Comparison of ENCODE assay signal across 23 cellular contexts in genomic region chr5:177594071-177594470, GRCh38. TPM values are rescaled to one million over a fixed set of nuclear protein-coding genes. Genes with fewer than 3 reads are reported as not detected.
DNase-seq lines count a peak whose midpoint lies in the region; ATAC-seq and TF ChIP-seq lines count a peak whose summit lies in the region.
"Had no signal": no experiment of that assay in that cellular context is flagged by ENCODE, and none has a peak within 500 bp of the region (broad histone marks: within the 10 kb centered on the region; RNA-seq: fewer than 3 reads in every experiment).

No MANE protein-coding gene starts in this region.

- peaks cover 4% of the 10 kb centered on the region; the same call in 1 of the 2 replicates for H3K27me3 ChIP-seq in SK-N-SH (ENCODE audit: insufficient read depth)
- H3K27me3 ChIP-seq in CD4-positive, alpha-beta T cell (ENCODE audit: control insufficient read depth, insufficient read depth, low read length), result no peaks in the 10 kb centered on the region
- H3K27me3 ChIP-seq: pancreas had no signal

- H3K27me3 Mint-ChIP-seq in CD4-positive, alpha-beta T cell, result peaks cover 15% of the 10 kb centered on the region
- H3K27me3 Mint-ChIP-seq in activated T-helper 1 cell treated with anti-CD3 and anti-CD28 coated beads, Interleukin-12 subunit alpha, Interleukin-12 subunit beta, Interleukin-2, Interleukin-4 antibody, amounts not matched to agents 30 ng/mL and 10 ng/mL and 1 ng/mL, durations not matched to agents 14 hours and 24 hours and 36 hours (ENCODE audit: insufficient read depth), result peaks cover 12% of the 10 kb centered on the region
- peaks cover 28% of the 10 kb centered on the region for H3K27me3 Mint-ChIP-seq in nephron (ENCODE audit: low read depth)
- peaks cover 5% of the 10 kb centered on the region for H3K27me3 Mint-ChIP-seq in activated CD4-positive, alpha-beta T cell treated with anti-CD3 and anti-CD28 coated beads for 36 hours

- peak overlapping the region; percentile 77; the same call in 1 of the 2 replicates for H3K4me2 ChIP-seq in SK-N-SH

- no peak overlapping the region for H3K27ac ChIP-seq in SK-N-SH (ENCODE audit: low read depth in 2 of 2, low read length in 1 of 2)
- no peak overlapping the region for H3K27ac ChIP-seq in CD4-positive, alpha-beta T cell (ENCODE audit: low read depth, low read length)
- H3K27ac ChIP-seq: 22Rv1, esophagus muscularis mucosa, pancreas, tibial artery had no signal

- H3K79me2 ChIP-seq in SK-N-SH (ENCODE audit: insufficient read depth), result peaks cover 24% of the 10 kb centered on the region

- TF ChIP-seq CTCF in SK-N-SH (IDR thresholded peaks at IDR 0.05) (no peak), nephron (IDR thresholded peaks at IDR 0.05; ENCODE audit: unreplicated experiment in 3 of 3) (no peak)
- TF ChIP-seq CTCF in CD4-positive, alpha-beta T cell (IDR thresholded peaks at IDR 0.05), result no peak

- whole genome bisulfite sequencing in SK-N-SH (ENCODE audit: low lambda C conversion rate), result 90% methylated on average over 8 of the region's 8 CpGs

- H3K36me3 ChIP-seq in SK-N-SH (replicated peaks in 1 of 2; ENCODE audit: control insufficient read depth in 1 of 2, insufficient read depth in 2 of 2, low read length in 1 of 2), result peaks cover 34 to 41% of the 10 kb centered on the region in 2 experiments

- H3K9ac ChIP-seq in SK-N-SH, result no peak overlapping the region

- DNase-seq in SK-N-SH (no peak), NCI-H1436 (lab: John Stamatoyannopoulos, UW) (no peak)
- DNase-seq in CD4-positive, alpha-beta T cell, result no peak
- no peak for DNase-seq in activated T-helper 1 cell treated with anti-CD3 and anti-CD28 coated beads, Interleukin-12 subunit alpha, Interleukin-12 subunit beta, Interleukin-2, Interleukin-4 antibody, amounts not matched to agents 30 ng/mL and 10 ng/mL and 1 ng/mL, durations not matched to agents 14 hours and 24 hours and 36 hours (ENCODE audit: low spot score)
- no peak for DNase-seq in activated CD4-positive, alpha-beta T cell treated with anti-CD3 and anti-CD28 coated beads for 36 hours
- DNase-seq: activated CD4-positive, alpha-beta T cell treated with anti-CD3 and anti-CD28 coated beads for 4 hours; activated CD8-positive, alpha-beta memory T cell treated with anti-CD3 and anti-CD28 coated beads, Interleukin-2, amount 10 ng/mL, durations not matched to agents 7 days and 5 days; activated gamma-delta T cell treated with Interleukin-2 at 50 U/mL for 16 hours; AML-193; effector CD8-positive, alpha-beta T cell; mesenchymal stem cell; naive thymus-derived CD4-positive, alpha-beta T cell; right cardiac atrium; stimulated activated naive CD4-positive, alpha-beta T cell; SW 1271 had no signal

- no peak for TF ChIP-seq EP300 in SK-N-SH (IDR thresholded peaks at IDR 0.05; ENCODE audit: borderline replicate concordance in 1 of 2, low read depth in 1 of 2, low read length in 1 of 2)

- POLR2A ChIA-PET in SK-N-SH (lab: Yijun Ruan, JAX), result no interaction called here
- POLR2A ChIA-PET in CD4-positive, alpha-beta T cell (lab: Charles Lee), result no interaction called here
- POLR2A ChIA-PET in activated CD4-positive, alpha-beta T cell treated with anti-CD3 and anti-CD28 coated beads for 36 hours (lab: Charles Lee), result no interaction called here

- H3K9me3 Mint-ChIP-seq in CD4-positive, alpha-beta T cell, result no peaks in the 10 kb centered on the region
- H3K9me3 Mint-ChIP-seq in activated T-helper 1 cell treated with anti-CD3 and anti-CD28 coated beads, Interleukin-12 subunit alpha, Interleukin-12 subunit beta, Interleukin-2, Interleukin-4 antibody, amounts not matched to agents 30 ng/mL and 10 ng/mL and 1 ng/mL, durations not matched to agents 14 hours and 24 hours and 36 hours, result no peaks in the 10 kb centered on the region
- H3K9me3 Mint-ChIP-seq in nephron, result no peaks in the 10 kb centered on the region
- H3K9me3 Mint-ChIP-seq in activated CD4-positive, alpha-beta T cell treated with anti-CD3 and anti-CD28 coated beads for 36 hours (ENCODE audit: low read depth), result no peaks in the 10 kb centered on the region

- H3K4me1 ChIP-seq in SK-N-SH (ENCODE audit: control insufficient read depth in 1 of 2, insufficient read depth in 2 of 2, low read depth in 1 of 2, low read length in 1 of 2), result peaks cover 7 to 9% of the 10 kb centered on the region in 2 experiments; a peak in 2 of 4 replicates

- no peak overlapping the region for H3K27ac Mint-ChIP-seq in CD4-positive, alpha-beta T cell
- H3K27ac Mint-ChIP-seq in activated T-helper 1 cell treated with anti-CD3 and anti-CD28 coated beads, Interleukin-12 subunit alpha, Interleukin-12 subunit beta, Interleukin-2, Interleukin-4 antibody, amounts not matched to agents 30 ng/mL and 10 ng/mL and 1 ng/mL, durations not matched to agents 14 hours and 24 hours and 36 hours, result no peak overlapping the region
- H3K27ac Mint-ChIP-seq in nephron, result no peak overlapping the region
- H3K27ac Mint-ChIP-seq in activated CD4-positive, alpha-beta T cell treated with anti-CD3 and anti-CD28 coated beads for 36 hours, result no peak overlapping the region

- H3K4me1 Mint-ChIP-seq in CD4-positive, alpha-beta T cell (ENCODE audit: low read depth), result peaks cover 40% of the 10 kb centered on the region
- H3K4me1 Mint-ChIP-seq in activated T-helper 1 cell treated with anti-CD3 and anti-CD28 coated beads, Interleukin-12 subunit alpha, Interleukin-12 subunit beta, Interleukin-2, Interleukin-4 antibody, amounts not matched to agents 30 ng/mL and 10 ng/mL and 1 ng/mL, durations not matched to agents 14 hours and 24 hours and 36 hours (ENCODE audit: low read depth), result peaks cover 38% of the 10 kb centered on the region
- H3K4me1 Mint-ChIP-seq in nephron, result peaks cover 24% of the 10 kb centered on the region
- peaks cover 31% of the 10 kb centered on the region for H3K4me1 Mint-ChIP-seq in activated CD4-positive, alpha-beta T cell treated with anti-CD3 and anti-CD28 coated beads for 36 hours

- H3K4me3 Mint-ChIP-seq in CD4-positive, alpha-beta T cell, result peak overlapping the region; percentile 100
- peak overlapping the region; percentile 19 for H3K4me3 Mint-ChIP-seq in activated T-helper 1 cell treated with anti-CD3 and anti-CD28 coated beads, Interleukin-12 subunit alpha, Interleukin-12 subunit beta, Interleukin-2, Interleukin-4 antibody, amounts not matched to agents 30 ng/mL and 10 ng/mL and 1 ng/mL, durations not matched to agents 14 hours and 24 hours and 36 hours
- H3K4me3 Mint-ChIP-seq in nephron, result peak overlapping the region; percentile 16 to 96 (median 24)
- no peak overlapping the region for H3K4me3 Mint-ChIP-seq in activated CD4-positive, alpha-beta T cell treated with anti-CD3 and anti-CD28 coated beads for 36 hours

- no peak overlapping the region for H3K4me3 ChIP-seq in SK-N-SH (ENCODE audit: low read depth in 2 of 2, low read length in 1 of 2)
- H3K4me3 ChIP-seq: esophagus muscularis mucosa had no signal

- no peaks in the 10 kb centered on the region for H3K9me2 ChIP-seq in SK-N-SH

- TF ChIP-seq RAD21 in SK-N-SH (IDR thresholded peaks at IDR 0.05; ENCODE audit: low read length), result no peak

- H3K36me3 Mint-ChIP-seq in CD4-positive, alpha-beta T cell (ENCODE audit: low read depth), result peaks cover 50% of the 10 kb centered on the region
- peaks cover 28% of the 10 kb centered on the region for H3K36me3 Mint-ChIP-seq in activated T-helper 1 cell treated with anti-CD3 and anti-CD28 coated beads, Interleukin-12 subunit alpha, Interleukin-12 subunit beta, Interleukin-2, Interleukin-4 antibody, amounts not matched to agents 30 ng/mL and 10 ng/mL and 1 ng/mL, durations not matched to agents 14 hours and 24 hours and 36 hours (ENCODE audit: low read depth)
- peaks cover 40% of the 10 kb centered on the region for H3K36me3 Mint-ChIP-seq in nephron (ENCODE audit: low read depth)
- peaks cover 42% of the 10 kb centered on the region for H3K36me3 Mint-ChIP-seq in activated CD4-positive, alpha-beta T cell treated with anti-CD3 and anti-CD28 coated beads for 36 hours (ENCODE audit: low read depth)

- no peak for ATAC-seq in SK-N-SH treated with all-trans-retinoic acid at 6 μM for 48 hours
- no peak for ATAC-seq in CD4-positive, alpha-beta T cell (ENCODE audit: poor library complexity)
- ATAC-seq in HG03175 (IDR thresholded peaks at IDR 0.05; ENCODE audit: unreplicated experiment), result no peak
- ATAC-seq in activated CD4-positive, alpha-beta T cell treated with anti-CD3 and anti-CD28 coated beads for 36 hours, result no peak
- ATAC-seq: activated CD8-positive, alpha-beta memory T cell treated with anti-CD3 and anti-CD28 coated beads, Interleukin-2, amount 10 ng/mL, durations not matched to agents 7 days and 5 days; naive thymus-derived CD4-positive, alpha-beta T cell; pancreas; right cardiac atrium; Right ventricle myocardium inferior had no signal

- H3F3A ChIP-seq in SK-N-SH (replicated peaks; ENCODE audit: insufficient read depth), result peaks cover 21% of the 10 kb centered on the region

- no peaks in the 10 kb centered on the region for H3K9me3 ChIP-seq in SK-N-SH
- no peaks in the 10 kb centered on the region for H3K9me3 ChIP-seq in CD4-positive, alpha-beta T cell (ENCODE audit: control insufficient read depth, low read length)
- H3K9me3 ChIP-seq: esophagus muscularis mucosa, pancreas, tibial artery had no signal

- intact Hi-C loops in CD4-positive, alpha-beta T cell (cut with DNase I, micrococcal nuclease), result loop anchor here in 1 of 2 experiments (5.0 kb wide), 1 partner anchor 1057 kb away; the partner anchor contains the start of gene RNF44
- intact Hi-C loops in activated T-helper 1 cell treated with anti-CD3 and anti-CD28 coated beads, Interleukin-12 subunit alpha, Interleukin-12 subunit beta, Interleukin-2, Interleukin-4 antibody, amounts not matched to agents 30 ng/mL and 10 ng/mL and 1 ng/mL, durations not matched to agents 14 hours and 24 hours and 36 hours (cut with micrococcal nuclease), result loop anchor here (5.0 to 10.0 kb wide), 7 partner anchors 137 to 1431 kb away; partner anchors contain the start of genes GRK6, NHP2, NSD1 and RNF44
- intact Hi-C loops in activated CD4-positive, alpha-beta T cell treated with anti-CD3 and anti-CD28 coated beads for 36 hours (cut with DNase I, micrococcal nuclease), result loop anchor here (5.0 to 10.0 kb wide), 3 partner anchors 279 to 611 kb away; partner anchors contain the start of genes HNRNPAB (in 1 of the 2), MXD3 (in 1 of the 2) and NHP2 (in 1 of the 2)

- H2AFZ ChIP-seq in SK-N-SH (ENCODE audit: low read depth), result no peak overlapping the region

- CTCF ChIA-PET in SK-N-SH (lab: Yijun Ruan, JAX), result no interaction called here
- CTCF ChIA-PET in CD4-positive, alpha-beta T cell (lab: Charles Lee), result no interaction called here
- CTCF ChIA-PET in activated CD4-positive, alpha-beta T cell treated with anti-CD3 and anti-CD28 coated beads for 36 hours (lab: Charles Lee), result no interaction called here

- peaks cover 6% of the 10 kb centered on the region; the same call in 1 of the 2 replicates for H4K20me1 ChIP-seq in SK-N-SH (ENCODE audit: insufficient read depth)

RNA-seq across cellular contexts. Expression of gene TMED9, which starts 2.1 kb away (rescaled TPM):
- 264 and 320 TPM in 2 replicates for polyA plus RNA-seq in SK-N-SH (2012; rRNA removed)
- 199 and 268 TPM in 2 replicates for polyA plus RNA-seq in SK-N-SH (2012; cell fraction: cytosol; rRNA removed)
- 117 and 153 TPM in 2 replicates for polyA plus RNA-seq in SK-N-SH (2012; cell fraction: nucleus; rRNA removed)
- 10 to 100 TPM; 42.7 to 47.8 TPM for total RNA-seq in CD4-positive, alpha-beta T cell
- total RNA-seq in activated T-helper 1 cell treated with anti-CD3 and anti-CD28 coated beads, Interleukin-12 subunit alpha, Interleukin-12 subunit beta, Interleukin-2, Interleukin-4 antibody, amounts not matched to agents 30 ng/mL and 10 ng/mL and 1 ng/mL, durations not matched to agents 14 hours and 24 hours and 36 hours, result 174 and 175 TPM in 2 replicates
- total RNA-seq in activated CD4-positive, alpha-beta T cell treated with anti-CD3 and anti-CD28 coated beads for 36 hours, result 100 to 1,000 TPM in 1 of 2 experiments, 10 to 100 TPM in 1; 83.2 to 109 TPM

RNA-seq across cellular contexts. Expression of gene B4GALT7, which starts 5.9 kb away (rescaled TPM):
- polyA plus RNA-seq in SK-N-SH (2012; rRNA removed), result 37.5 and 39.1 TPM in 2 replicates
- 15.1 and 25.9 TPM in 2 replicates for polyA plus RNA-seq in SK-N-SH (2012; cell fraction: cytosol; rRNA removed)
- polyA plus RNA-seq in SK-N-SH (2012; cell fraction: nucleus; rRNA removed), result 65.2 and 69.8 TPM in 2 replicates
- total RNA-seq in CD4-positive, alpha-beta T cell, result 10 to 100 TPM; 31.1 to 33.8 TPM
- total RNA-seq in activated T-helper 1 cell treated with anti-CD3 and anti-CD28 coated beads, Interleukin-12 subunit alpha, Interleukin-12 subunit beta, Interleukin-2, Interleukin-4 antibody, amounts not matched to agents 30 ng/mL and 10 ng/mL and 1 ng/mL, durations not matched to agents 14 hours and 24 hours and 36 hours, result 27.7 and 28.4 TPM in 2 replicates
- total RNA-seq in activated CD4-positive, alpha-beta T cell treated with anti-CD3 and anti-CD28 coated beads for 36 hours, result 10 to 100 TPM; 16.3 to 18.1 TPM

RNA-seq across cellular contexts. Expression of gene FAM193B, which starts 39.7 kb away (rescaled TPM):
- 44.4 and 48.1 TPM in 2 replicates for polyA plus RNA-seq in SK-N-SH (2012; rRNA removed)
- polyA plus RNA-seq in SK-N-SH (2012; cell fraction: cytosol; rRNA removed), result 10.1 and 14.0 TPM in 2 replicates
- 327 and 442 TPM in 2 replicates for polyA plus RNA-seq in SK-N-SH (2012; cell fraction: nucleus; rRNA removed)
- 100 to 1,000 TPM; 150 to 155 TPM for total RNA-seq in CD4-positive, alpha-beta T cell
- 70.9 and 79.4 TPM in 2 replicates for total RNA-seq in activated T-helper 1 cell treated with anti-CD3 and anti-CD28 coated beads, Interleukin-12 subunit alpha, Interleukin-12 subunit beta, Interleukin-2, Interleukin-4 antibody, amounts not matched to agents 30 ng/mL and 10 ng/mL and 1 ng/mL, durations not matched to agents 14 hours and 24 hours and 36 hours
- 10 to 100 TPM; 63.6 to 77.7 TPM for total RNA-seq in activated CD4-positive, alpha-beta T cell treated with anti-CD3 and anti-CD28 coated beads for 36 hours
